Comparison of ENCODE assay signal across 10 cellular contexts in the genomic region with DNA sequence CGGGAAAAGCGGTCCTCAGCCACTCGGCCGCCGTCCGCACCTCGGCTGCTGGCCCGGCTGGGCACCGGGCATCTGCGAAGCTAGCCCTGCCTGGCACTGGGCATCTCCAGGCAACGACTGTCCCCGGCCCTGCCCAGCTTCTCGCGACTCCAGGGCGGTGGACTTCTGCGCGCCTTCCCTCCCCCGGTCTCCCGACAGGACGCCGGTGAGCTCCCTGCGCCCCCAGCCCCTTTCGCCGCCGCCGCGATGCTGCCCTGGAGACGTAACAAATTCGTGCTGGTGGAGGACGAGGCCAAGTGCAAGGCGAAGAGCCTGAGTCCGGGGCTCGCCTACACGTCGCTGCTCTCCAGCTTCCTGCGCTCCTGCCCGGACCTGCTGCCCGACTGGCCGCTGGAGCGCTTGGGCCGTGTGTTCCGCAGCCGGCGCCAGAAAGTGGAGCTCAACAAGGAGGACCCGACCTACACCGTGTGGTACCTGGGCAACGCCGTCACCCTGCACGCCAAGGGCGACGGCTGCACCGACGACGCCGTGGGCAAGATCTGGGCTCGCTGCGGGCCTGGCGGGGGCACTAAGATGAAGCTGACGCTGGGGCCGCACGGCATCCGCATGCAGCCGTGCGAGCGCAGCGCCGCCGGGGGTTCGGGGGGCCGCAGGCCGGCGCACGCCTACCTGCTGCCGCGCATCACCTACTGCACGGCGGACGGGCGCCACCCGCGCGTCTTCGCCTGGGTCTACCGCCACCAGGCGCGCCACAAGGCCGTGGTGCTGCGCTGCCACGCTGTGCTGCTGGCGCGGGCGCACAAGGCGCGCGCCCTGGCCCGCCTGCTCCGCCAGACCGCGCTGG. TPM values are rescaled to one million over a fixed set of nuclear protein-coding genes. Genes with fewer than 3 reads are reported as not detected.
DNase-seq lines count a peak whose midpoint lies in the region; ATAC-seq and TF ChIP-seq lines count a peak whose summit lies in the region.
"Had no signal": no experiment of that assay in that cellular context is flagged by ENCODE, and none has a peak within 500 bp of the region (broad histone marks: within the 10 kb centered on the region; RNA-seq: fewer than 3 reads in every experiment).

No MANE protein-coding gene starts in this region.

- H3K9me3 Mint-ChIP-seq in Caco-2 (ENCODE audit: unreplicated experiment) = no peaks in the 10 kb centered on the region
- no peaks in the 10 kb centered on the region for H3K9me3 Mint-ChIP-seq in neural progenitor cell
- H3K9me3 Mint-ChIP-seq in activated CD8-positive, alpha-beta T cell treated with anti-CD3 and anti-CD28 coated beads, Interleukin-2, amount 10 ng/mL, durations not matched to agents 7 days and 5 days (ENCODE audit: insufficient read depth) = no peaks in the 10 kb centered on the region

- TF ChIP-seq CTCF in Caco-2 (IDR thresholded peaks at IDR 0.05; ENCODE audit: insufficient read depth in 1 of 2, low read depth in 1 of 2, low read length in 1 of 2, severe bottlenecking in 1 of 2, unreplicated experiment in 1 of 2) = no peak
- TF ChIP-seq CTCF in fibroblast of the aortic adventitia (IDR thresholded peaks at IDR 0.05; ENCODE audit: insufficient read depth, low read length) = no peak
- TF ChIP-seq CTCF in neural progenitor cell (IDR thresholded peaks at IDR 0.05) = no peak
- TF ChIP-seq CTCF in colonic mucosa (IDR thresholded peaks at IDR 0.05) = no peak

- peaks cover 7% of the 10 kb centered on the region for H4K20me1 ChIP-seq in neural progenitor cell (ENCODE audit: low read depth)

- H3K27ac Mint-ChIP-seq in Caco-2 (ENCODE audit: unreplicated experiment) (no peak overlapping the region), neural progenitor cell (no peak overlapping the region)
- H3K27ac Mint-ChIP-seq in activated CD8-positive, alpha-beta T cell treated with anti-CD3 and anti-CD28 coated beads, Interleukin-2, amount 10 ng/mL, durations not matched to agents 7 days and 5 days = no peak overlapping the region
- H3K27ac Mint-ChIP-seq: naive B cell had no signal

- no TSS peak for BruUV-seq in Caco-2 (replicated peaks; lab: Mats Ljungman, UMichigan)

- H3K27ac ChIP-seq in neural progenitor cell = no peak overlapping the region
- H3K27ac ChIP-seq in colonic mucosa = no peak overlapping the region
- H3K27ac ChIP-seq: KMS-11 had no signal

- H3K79me2 ChIP-seq in neural progenitor cell (ENCODE audit: low read depth) = no peaks in the 10 kb centered on the region

- H3K4me1 ChIP-seq in Caco-2 (peaks cover 8% of the 10 kb centered on the region; the same call in 1 of the 2 replicates), neural progenitor cell (peaks cover 8% of the 10 kb centered on the region), colonic mucosa (no peaks in the 10 kb centered on the region)

- CTCF ChIA-PET in Caco-2 (lab: Charles Lee) = interaction anchor here (1.0 to 1.6 kb wide), 3 partner anchors 14 to 86 kb away, joined by 3 to 6 read pairs (median 4); no protein-coding TSS in a partner anchor
- CTCF ChIA-PET in activated CD8-positive, alpha-beta T cell treated with anti-CD3 and anti-CD28 coated beads, Interleukin-2, amount 10 ng/mL, durations not matched to agents 7 days and 5 days (lab: Charles Lee) = no interaction called here

- no peaks in the 10 kb centered on the region for H3K36me3 Mint-ChIP-seq in Caco-2 (ENCODE audit: insufficient read depth, unreplicated experiment)
- H3K36me3 Mint-ChIP-seq in neural progenitor cell = no peaks in the 10 kb centered on the region
- no peaks in the 10 kb centered on the region for H3K36me3 Mint-ChIP-seq in activated CD8-positive, alpha-beta T cell treated with anti-CD3 and anti-CD28 coated beads, Interleukin-2, amount 10 ng/mL, durations not matched to agents 7 days and 5 days (ENCODE audit: low read depth)
- H3K36me3 Mint-ChIP-seq: naive B cell had no signal

- H3K4me2 ChIP-seq in neural progenitor cell = peak overlapping the region; percentile 87
- H3K4me2 ChIP-seq: KMS-11 had no signal

- DNase-seq in Caco-2 (no peak), NCI-H69 (lab: John Stamatoyannopoulos, UW) (peak; percentile 61), fibroblast of the aortic adventitia (ENCODE audit: low read depth) (peak; percentile 14), neural progenitor cell (ENCODE audit: low spot score) (peak; percentile 85), OCI-M2 (lab: John Stamatoyannopoulos, UW; ENCODE audit: unreplicated experiment) (no peak), colonic mucosa (no peak)
- no peak for DNase-seq in activated CD8-positive, alpha-beta T cell treated with anti-CD3 and anti-CD28 coated beads, Interleukin-2, amount 10 ng/mL, durations not matched to agents 7 days and 5 days
- DNase-seq: naive B cell had no signal

- H3K9me3 ChIP-seq in Caco-2 (no peaks in the 10 kb centered on the region), neural progenitor cell (ENCODE audit: low read depth) (no peaks in the 10 kb centered on the region), colonic mucosa (no peaks in the 10 kb centered on the region)

- no peaks in the 10 kb centered on the region for H3K27me3 ChIP-seq in Caco-2 (replicated peaks; ENCODE audit: control insufficient read depth, insufficient read depth, low read length)
- peaks cover 100% of the 10 kb centered on the region for H3K27me3 ChIP-seq in neural progenitor cell
- H3K27me3 ChIP-seq in colonic mucosa = peaks cover 50% of the 10 kb centered on the region

- ATAC-seq in activated CD8-positive, alpha-beta T cell treated with anti-CD3 and anti-CD28 coated beads, Interleukin-2, amount 10 ng/mL, durations not matched to agents 7 days and 5 days = no peak
- no peak for ATAC-seq in GM18873 (IDR thresholded peaks at IDR 0.05; ENCODE audit: low FRiP score, unreplicated experiment)

- H3K4me3 ChIP-seq in Caco-2 (ENCODE audit: low read depth, low read length) (peak overlapping the region; percentile 48), fibroblast of the aortic adventitia (ENCODE audit: low read depth, low read length) (peak overlapping the region; percentile 31), neural progenitor cell (peak overlapping the region; percentile 53), colonic mucosa (no peak overlapping the region)

- peaks cover 5% of the 10 kb centered on the region for H3F3A ChIP-seq in neural progenitor cell (ENCODE audit: low read depth)

- peak overlapping the region; percentile 60 for H3K4me3 Mint-ChIP-seq in Caco-2 (ENCODE audit: unreplicated experiment)
- peak overlapping the region; percentile 89 for H3K4me3 Mint-ChIP-seq in neural progenitor cell
- H3K4me3 Mint-ChIP-seq in activated CD8-positive, alpha-beta T cell treated with anti-CD3 and anti-CD28 coated beads, Interleukin-2, amount 10 ng/mL, durations not matched to agents 7 days and 5 days = no peak overlapping the region

- H3K27me3 Mint-ChIP-seq in Caco-2 (ENCODE audit: insufficient read depth, unreplicated experiment) (peaks cover 6% of the 10 kb centered on the region), neural progenitor cell (ENCODE audit: insufficient read depth, low read depth) (peaks cover 36% of the 10 kb centered on the region)
- H3K27me3 Mint-ChIP-seq in activated CD8-positive, alpha-beta T cell treated with anti-CD3 and anti-CD28 coated beads, Interleukin-2, amount 10 ng/mL, durations not matched to agents 7 days and 5 days (ENCODE audit: low read depth) = peaks cover 36% of the 10 kb centered on the region

- H3K9ac ChIP-seq in neural progenitor cell (no peak overlapping the region), colonic mucosa (ENCODE audit: low read depth in 2 of 2, low read length in 2 of 2) (peak overlapping the region in 1 of 2 donors; percentile 12)
- H3K9ac ChIP-seq: KMS-11 had no signal

- peaks cover 10% of the 10 kb centered on the region for H3K4me1 Mint-ChIP-seq in Caco-2 (ENCODE audit: low read depth, unreplicated experiment)
- H3K4me1 Mint-ChIP-seq in neural progenitor cell = peaks cover 10% of the 10 kb centered on the region
- no peaks in the 10 kb centered on the region for H3K4me1 Mint-ChIP-seq in activated CD8-positive, alpha-beta T cell treated with anti-CD3 and anti-CD28 coated beads, Interleukin-2, amount 10 ng/mL, durations not matched to agents 7 days and 5 days (ENCODE audit: low read depth)

- intact Hi-C loops in Caco-2 (cut with micrococcal nuclease; ENCODE audit: unreplicated experiment) (no loop called here), colonic mucosa (cut with DNase I) (no loop called here)

- no peaks in the 10 kb centered on the region for H3K36me3 ChIP-seq in Caco-2 (ENCODE audit: control insufficient read depth, insufficient read depth, low read length)
- H3K36me3 ChIP-seq in neural progenitor cell = no peaks in the 10 kb centered on the region
- no peaks in the 10 kb centered on the region for H3K36me3 ChIP-seq in colonic mucosa

- POLR2A ChIA-PET in Caco-2 (lab: Charles Lee) = no interaction called here
- POLR2A ChIA-PET in activated CD8-positive, alpha-beta T cell treated with anti-CD3 and anti-CD28 coated beads, Interleukin-2, amount 10 ng/mL, durations not matched to agents 7 days and 5 days (lab: Charles Lee) = no interaction called here

- H2AFZ ChIP-seq in neural progenitor cell (replicated peaks) = peak overlapping the region; percentile 78

RNA-seq across cellular contexts. Expression of a gene that starts 0.6 kb away (rescaled TPM):
- total RNA-seq in Caco-2 (2022) = 3.6 and 4.4 TPM in 2 replicates
- 0.90 TPM in 1 of 2 replicates, not detected in the other for total RNA-seq in fibroblast of the aortic adventitia (ENCODE audit: low replicate concordance)
- total RNA-seq in neural progenitor cell (ENCODE audit: low replicate concordance) = 0.09 TPM in 1 of 2 replicates, not detected in the other
- total RNA-seq in activated CD8-positive, alpha-beta T cell treated with anti-CD3 and anti-CD28 coated beads, Interleukin-2, amount 10 ng/mL, durations not matched to agents 7 days and 5 days = not detected
- under 1 TPM; 0.16 to 0.27 TPM for total RNA-seq in colonic mucosa

RNA-seq across cellular contexts. Expression of a gene that starts 35.9 kb away (rescaled TPM):
- total RNA-seq in Caco-2 (2022) (0.95 TPM in 1 of 2 replicates, not detected in the other), fibroblast of the aortic adventitia (ENCODE audit: low replicate concordance) (0.27 TPM in 1 of 2 replicates, not detected in the other), neural progenitor cell (ENCODE audit: low replicate concordance) (0.64 and 0.96 TPM in 2 replicates), colonic mucosa (100 to 1,000 TPM in 1 of 2 donors, 10 to 100 TPM in 1; 29.1 to 110 TPM)
- not detected for total RNA-seq in activated CD8-positive, alpha-beta T cell treated with anti-CD3 and anti-CD28 coated beads, Interleukin-2, amount 10 ng/mL, durations not matched to agents 7 days and 5 days

RNA-seq across cellular contexts. Expression of a gene that starts 45.0 kb away (rescaled TPM):
- total RNA-seq in Caco-2 (2022) = 18.3 and 18.7 TPM in 2 replicates
- total RNA-seq in fibroblast of the aortic adventitia (ENCODE audit: low replicate concordance) = 23.7 and 24.4 TPM in 2 replicates
- 6.7 and 18.9 TPM in 2 replicates for total RNA-seq in neural progenitor cell (ENCODE audit: low replicate concordance)
- 10 to 100 TPM; 17.2 to 18.6 TPM for total RNA-seq in activated CD8-positive, alpha-beta T cell treated with anti-CD3 and anti-CD28 coated beads, Interleukin-2, amount 10 ng/mL, durations not matched to agents 7 days and 5 days
- 10 to 100 TPM; 29.8 to 34.1 TPM for total RNA-seq in colonic mucosa

Comparison
In these comparisons a context has a peak if more than half of its experiments do, and no peak if none do; other contexts are left out.
1. DNase-seq: peak in NCI-H69 (single experiment), fibroblast of the aortic adventitia (single experiment) and neural progenitor cell (single experiment); none in Caco-2 (0 of 2), OCI-M2 (single experiment), activated CD8-positive, alpha-beta T cell treated with anti-CD3 and anti-CD28 coated beads, Interleukin-2, amount 10 ng/mL, durations not matched to agents 7 days and 5 days (single experiment) and colonic mucosa (single experiment).
2. RNA of a gene that starts 35.9 kb away (total RNA-seq): 29.1 to 110 TPM in colonic mucosa; 0.95 TPM in Caco-2, 0.64 to 0.96 TPM in neural progenitor cell, 0.27 TPM in fibroblast of the aortic adventitia and not detected in activated CD8-positive, alpha-beta T cell treated with anti-CD3 and anti-CD28 coated beads, Interleukin-2, amount 10 ng/mL, durations not matched to agents 7 days and 5 days; every median in the first group is over 10 times any median in the second.